ENCODE assay signal across 8 cellular contexts in the genomic region with DNA sequence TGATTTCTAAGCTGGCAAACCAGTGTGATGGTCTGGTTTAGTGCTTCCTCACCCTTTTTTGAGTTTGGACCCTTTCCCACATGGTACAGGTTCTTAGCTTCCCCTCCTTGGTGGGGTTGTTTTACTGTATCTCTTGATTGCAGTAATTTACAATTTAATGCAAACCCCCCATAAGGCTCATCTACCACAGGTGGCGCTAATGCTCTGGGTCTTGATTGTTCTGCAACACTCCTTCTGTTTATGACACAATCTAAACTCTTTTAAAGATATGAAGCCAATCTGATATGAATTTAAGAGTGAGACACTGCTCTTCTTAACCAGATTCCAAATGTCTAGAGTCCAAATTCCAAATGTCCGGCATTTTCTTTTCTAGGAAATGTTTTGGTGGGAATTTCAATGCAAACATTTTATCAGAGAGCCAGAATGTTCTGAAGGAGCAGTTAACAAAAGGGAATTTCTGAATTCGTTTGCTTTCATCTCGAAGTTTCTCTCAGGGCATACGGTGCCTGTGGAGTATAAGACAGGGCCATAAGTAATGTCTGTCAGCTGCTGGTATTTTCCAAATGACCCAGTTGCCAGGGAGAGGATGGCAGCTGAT.
A peak's percentile ranks its signal among the peaks of the same experiment; 100 is the strongest.
DNase-seq lines count a peak whose midpoint lies in the region; ATAC-seq, FAIRE-seq and TF ChIP-seq lines count a peak whose summit lies in the region.

No MANE protein-coding gene starts in this region.

- peak; percentile 85 for DNase-seq in DMS 273 (lab: John Stamatoyannopoulos, UW; ENCODE audit: unreplicated experiment)
- peak; percentile 50 for DNase-seq in HTR-8/SVneo (ENCODE audit: insufficient read length, low spot score)
- peak; percentile 39 for DNase-seq in SW480 (ENCODE audit: low spot score)
- DNase-seq in effector CD4-positive, alpha-beta T cell: peak; percentile 47

- H3K9ac ChIP-seq in parathyroid adenoma: no peak overlapping the region

- H3K4me3 ChIP-seq in parathyroid adenoma (ENCODE audit: low read depth, low read length): no peak overlapping the region

- H3K27ac ChIP-seq in parathyroid adenoma: no peak overlapping the region

- no peak overlapping the region for H2AFZ ChIP-seq in parathyroid adenoma

- ATAC-seq in GM18858 (IDR thresholded peaks at IDR 0.05; ENCODE audit: unreplicated experiment) (no peak), HG02870 (IDR thresholded peaks at IDR 0.05; ENCODE audit: unreplicated experiment) (no peak), GM18511 (IDR thresholded peaks at IDR 0.05; ENCODE audit: unreplicated experiment) (no peak)

- no peaks in the 10 kb centered on the region for H3K9me3 ChIP-seq in parathyroid adenoma (ENCODE audit: control insufficient read depth, low read length)

- TF ChIP-seq CTCF in parathyroid adenoma (IDR thresholded peaks at IDR 0.05): peak; percentile 30

- H3K4me2 ChIP-seq in parathyroid adenoma (ENCODE audit: low read length): no peak overlapping the region

- no peaks in the 10 kb centered on the region for H3K36me3 ChIP-seq in parathyroid adenoma (ENCODE audit: control insufficient read depth, insufficient read depth, low read length)

- no peaks in the 10 kb centered on the region for H3K79me2 ChIP-seq in parathyroid adenoma

- no peaks in the 10 kb centered on the region for H3K27me3 ChIP-seq in parathyroid adenoma (ENCODE audit: control insufficient read depth, insufficient read depth, low read length)

- no peaks in the 10 kb centered on the region for H3K4me1 ChIP-seq in parathyroid adenoma

- FAIRE-seq in HTR-8/SVneo (lab: Jason Lieb, UNC): no peak
